33 cellular contexts compared by ENCODE assay signal in the genomic region with DNA sequence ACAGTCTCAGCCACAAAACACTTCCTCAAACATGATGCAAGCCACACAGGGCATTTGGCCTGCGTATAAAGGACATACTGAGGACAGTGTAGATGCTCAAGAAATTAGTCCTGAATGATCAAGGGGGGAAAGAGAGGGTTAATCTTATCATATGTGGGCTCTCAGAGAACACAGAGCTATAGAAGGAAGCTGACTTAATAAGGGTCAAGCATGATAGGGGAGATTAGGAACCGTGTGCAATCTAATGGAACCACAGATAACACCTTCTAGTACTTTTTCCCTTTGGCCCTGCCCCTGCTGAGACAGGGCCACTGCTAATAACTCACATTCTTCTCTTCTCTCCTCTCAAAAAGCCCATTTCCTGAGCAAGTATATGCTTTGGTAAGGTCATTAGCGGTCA.
"Had no signal": no experiment of that assay in that cellular context is flagged by ENCODE, and none has a peak within 500 bp of the region (broad histone marks: within the 10 kb centered on the region; RNA-seq: fewer than 3 reads in every experiment).

No MANE protein-coding gene starts in this region.

- H3K27me3 ChIP-seq: adrenal gland, SJCRH30 had no signal

- H3K9me3 ChIP-seq: adrenal gland, SJCRH30, SK-N-SH had no signal

- H3K27ac ChIP-seq: adrenal gland, SJCRH30, WERI-Rb-1 had no signal

- H3K9ac ChIP-seq: SK-N-SH had no signal

- H3K4me2 ChIP-seq: SK-N-SH had no signal

- H3K4me3 ChIP-seq: adrenal gland, SJCRH30 had no signal

- H3K36me3 ChIP-seq: adrenal gland, SJCRH30, WERI-Rb-1 had no signal

- DNase-seq: activated CD4-positive, alpha-beta T cell treated with anti-CD3 and anti-CD28 coated beads for 4 hours; activated CD8-positive, alpha-beta memory T cell treated with anti-CD3 and anti-CD28 coated beads, Interleukin-2, amount 50 U/mL, for 4 hours; activated CD8-positive, alpha-beta T cell treated with anti-CD3 and anti-CD28 coated beads for 36 hours; activated gamma-delta T cell treated with Interleukin-2 at 50 U/mL for 16 hours; activated naive CD4-positive, alpha-beta T cell treated with anti-CD3 and anti-CD28 coated beads, Interleukin-2, amount 50 U/mL, for 16 hours; activated naive CD8-positive, alpha-beta T cell treated with anti-CD3 and anti-CD28 coated beads, Interleukin-2, amount 10 ng/mL, durations not matched to agents 7 days and 5 days; activated T-cell treated with anti-CD3 and anti-CD28 coated beads, Interleukin-2, amount 50 U/mL, for 72 hours; adrenal gland; anterior cingulate cortex; cerebellar nuclear complex; KG1; NCI-H1092 treated with DMSO at 0.1 percent for 48 hours; NCI-H1417 treated with DMSO at 0.1 percent for 48 hours; NCI-H1694; NCI-H2029; NCI-H2107; NCI-H2171 treated with DMSO at 0.1 percent for 48 hours; NCI-H226; NCI-H510A; NCI-H526 treated with DMSO at 0.1 percent for 48 hours; NCI-H82; NK-92 treated with Interleukin-12 subunit alpha and Interleukin-12 subunit beta, amount 100 ng/mL, for 24 hours; OCI-M1; RPMI8226; SJCRH30; SK-N-SH; T-cell; T-helper 2 cell; T1000; WERI-Rb-1 had no signal

- H3K4me1 ChIP-seq: adrenal gland, SJCRH30 had no signal

- H3K9me2 ChIP-seq: SK-N-SH had no signal

- ATAC-seq: activated CD4-positive, CD25-positive, alpha-beta regulatory T cell treated with anti-CD3 and anti-CD28 coated beads, Interleukin-2, amount 50 U/mL, for 24 hours; activated CD8-positive, alpha-beta T cell treated with anti-CD3 and anti-CD28 coated beads for 36 hours; activated T-cell treated with anti-CD3 and anti-CD28 coated beads, Interleukin-2, amount 50 U/mL, for 72 hours; Panc1; Right ventricle myocardium inferior; T-cell had no signal
